ENCODE assay signal across 9 cellular contexts in the genomic region with DNA sequence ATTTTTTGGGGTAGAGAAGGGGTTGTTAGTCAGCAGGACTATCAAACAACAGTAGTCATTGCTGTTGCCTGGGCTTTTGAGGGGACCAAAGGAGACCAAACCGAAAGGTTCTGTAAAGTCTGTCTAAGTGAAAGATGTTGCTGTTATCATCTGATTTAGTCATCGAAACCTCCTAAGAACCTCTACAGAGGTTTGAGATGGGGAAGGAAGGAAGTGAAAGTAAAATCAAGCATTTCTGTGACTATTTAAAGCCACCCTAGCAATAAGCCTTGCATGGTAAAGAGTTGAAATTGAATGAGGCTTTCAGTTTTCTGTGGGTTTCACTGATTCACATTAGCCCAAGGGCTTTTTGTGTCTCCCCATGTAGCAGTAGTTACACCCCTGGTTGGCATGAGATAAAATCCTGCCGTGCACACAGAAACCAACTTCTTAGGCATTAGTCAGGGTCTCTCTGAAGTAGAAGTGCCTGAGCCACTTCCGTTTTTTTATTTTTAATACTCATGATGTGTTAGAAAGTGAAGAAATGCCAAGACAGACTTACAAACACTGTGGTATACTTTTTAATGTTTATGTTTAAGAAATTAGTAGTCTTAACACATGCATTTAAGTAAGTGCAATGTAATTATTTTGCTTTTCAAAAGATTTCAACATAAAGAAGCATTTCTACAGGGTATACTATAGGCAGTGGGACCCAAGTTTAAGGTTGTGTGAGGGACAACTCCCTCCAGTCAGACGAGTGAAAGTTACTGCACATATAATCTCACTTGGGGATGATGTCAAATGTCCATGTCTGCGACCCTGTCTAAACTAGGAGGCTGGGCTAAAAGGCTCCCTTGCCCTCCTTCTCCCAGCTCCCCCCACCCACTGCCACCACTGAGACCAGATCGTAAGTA. TPM values are rescaled to one million over a fixed set of nuclear protein-coding genes. Genes with fewer than 3 reads are reported as not detected.
DNase-seq lines count a peak whose midpoint lies in the region; ATAC-seq, FAIRE-seq and TF ChIP-seq lines count a peak whose summit lies in the region.
"Had no signal": no experiment of that assay in that cellular context is flagged by ENCODE, and none has a peak within 500 bp of the region (broad histone marks: within the 10 kb centered on the region; RNA-seq: fewer than 3 reads in every experiment).

No MANE protein-coding gene starts in this region.

- peaks cover 49% of the 10 kb centered on the region for H3K27me3 Mint-ChIP-seq in T-helper 2 cell treated with Interferon-gamma antibody and Interleukin-4, amounts not matched to agents 5 μg/mL and 100 μg/mL, for 36 hours (ENCODE audit: low read depth)

- no peaks in the 10 kb centered on the region for H3K36me3 ChIP-seq in K562 (ENCODE audit: control insufficient read depth, insufficient read depth, low read length)
- H3K36me3 ChIP-seq in neuron (ENCODE audit: insufficient read depth, low read length): no peaks in the 10 kb centered on the region
- H3K36me3 ChIP-seq in uterus: no peaks in the 10 kb centered on the region

- no peak overlapping the region for H3K4me3 ChIP-seq in K562
- H3K4me3 ChIP-seq in neuron (ENCODE audit: low read length): no peak overlapping the region
- H3K4me3 ChIP-seq in uterus: no peak overlapping the region

- peak overlapping the region; percentile 81 for H3K4me3 Mint-ChIP-seq in T-helper 2 cell treated with Interferon-gamma antibody and Interleukin-4, amounts not matched to agents 5 μg/mL and 100 μg/mL, for 36 hours

- no peaks in the 10 kb centered on the region; a peak in 1 of 5 replicates for H3K27me3 ChIP-seq in K562 (ENCODE audit: control insufficient read depth in 2 of 2, insufficient read depth in 2 of 2, low read length in 2 of 2)
- no peaks in the 10 kb centered on the region for H3K27me3 ChIP-seq in neuron (ENCODE audit: insufficient read depth, low read length)
- H3K27me3 ChIP-seq in uterus: no peaks in the 10 kb centered on the region

- H3K9me1 ChIP-seq in K562 (ENCODE audit: control insufficient read depth, insufficient read depth, low read length): no peaks in the 10 kb centered on the region

- intact Hi-C loops in K562 (cut with micrococcal nuclease) (no loop called here), uterus (cut with DNase I; ENCODE audit: low total_unique reads) (no loop called here)

- H3K9me3 Mint-ChIP-seq in T-helper 2 cell treated with Interferon-gamma antibody and Interleukin-4, amounts not matched to agents 5 μg/mL and 100 μg/mL, for 36 hours: no peaks in the 10 kb centered on the region

- H2AFZ ChIP-seq in K562 (ENCODE audit: low read depth, low read length) (no peak overlapping the region), neuron (ENCODE audit: low read depth, low read length) (peak overlapping the region; percentile 9)

- CTCF ChIA-PET in K562 (lab: Yijun Ruan, JAX; ENCODE audit: low intra/inter-chr PET ratio): no interaction called here

- DNase-seq in SKM-1 treated with dmso at 0.1 percent for 144 hours (lab: John Stamatoyannopoulos, UW; ENCODE audit: unreplicated experiment) (peak; percentile 25), SKM-1 (lab: John Stamatoyannopoulos, UW; ENCODE audit: unreplicated experiment) (no peak), K562 (ENCODE audit: extremely low read depth in 1 of 4, low spot score in 3 of 4) (no peak), uterus (no peak), NCI-H82 (lab: John Stamatoyannopoulos, UW) (no peak)
- DNase-seq in T-helper 2 cell treated with Interferon-gamma antibody and Interleukin-4, amounts not matched to agents 5 μg/mL and 100 μg/mL, for 36 hours (ENCODE audit: low spot score): peak; percentile 76

- peaks cover 40% of the 10 kb centered on the region for H3K4me1 Mint-ChIP-seq in T-helper 2 cell treated with Interferon-gamma antibody and Interleukin-4, amounts not matched to agents 5 μg/mL and 100 μg/mL, for 36 hours (ENCODE audit: low read depth)

- no peak overlapping the region for H3K27ac ChIP-seq in K562 (ENCODE audit: extremely low read depth, low read depth, low read length)
- H3K27ac ChIP-seq in uterus: no peak overlapping the region

- TF ChIP-seq EP300 in K562 (IDR thresholded peaks at IDR 0.05; ENCODE audit: low read length): no peak

- TF ChIP-seq POLR2A in K562 (conservative IDR thresholded peaks at IDR 0.05): no peak
- no peak for TF ChIP-seq POLR2A in uterus (IDR thresholded peaks at IDR 0.05)

- BruUV-seq in K562 (replicated peaks; lab: Mats Ljungman, UMichigan): no TSS peak

- in situ Hi-C loops in K562 (cut with MboI): no loop called here

- POLR2A ChIA-PET in K562 (lab: Yijun Ruan, JAX): no interaction called here

- no peak for FAIRE-seq in K562 (lab: Jason Lieb, UNC)
- FAIRE-seq: A204.1 had no signal

- no peaks in the 10 kb centered on the region for H4K20me1 ChIP-seq in K562 (replicated peaks; ENCODE audit: control insufficient read depth, insufficient read depth, low read length)

- H3K4me2 ChIP-seq in K562 (ENCODE audit: insufficient read depth, low read length): no peak overlapping the region

- H3K4me1 ChIP-seq in K562 (replicated peaks in 1 of 2; ENCODE audit: control insufficient read depth in 2 of 2, insufficient read depth in 2 of 2, low read length in 2 of 2) (no peaks in the 10 kb centered on the region), neuron (ENCODE audit: insufficient read depth, low read length) (peaks cover 19% of the 10 kb centered on the region), uterus (no peaks in the 10 kb centered on the region)

- ATAC-seq in HG03175 (IDR thresholded peaks at IDR 0.05; ENCODE audit: unreplicated experiment) (peak; percentile 97), K562 (no peak)

- TF ChIP-seq RAD21 in K562 (CRISPR knock-in tag; conservative IDR thresholded peaks at IDR 0.05 in 1 of 2, IDR thresholded peaks at IDR 0.05 in 1 of 2): no peak

- 1% methylated on average over 7 of the region's 7 CpGs for WGBS in K562 (ENCODE audit: insufficient coverage, low coverage, missing lambda C conversion rate)

- no peak overlapping the region for H3K9ac ChIP-seq in K562 (ENCODE audit: insufficient read depth in 1 of 2, low read depth in 2 of 2, low read length in 2 of 2)

- H3K9me3 ChIP-seq in K562 (replicated peaks; ENCODE audit: control insufficient read depth, insufficient read depth, low read depth, low read length) (no peaks in the 10 kb centered on the region), neuron (ENCODE audit: low read length) (peaks cover 2% of the 10 kb centered on the region), uterus (no peaks in the 10 kb centered on the region)

- no peaks in the 10 kb centered on the region for H3K36me3 Mint-ChIP-seq in T-helper 2 cell treated with Interferon-gamma antibody and Interleukin-4, amounts not matched to agents 5 μg/mL and 100 μg/mL, for 36 hours (ENCODE audit: low read depth)

- no peaks in the 10 kb centered on the region for H3K79me2 ChIP-seq in K562 (ENCODE audit: control insufficient read depth, insufficient read depth, low read length)

- H3K27ac Mint-ChIP-seq in T-helper 2 cell treated with Interferon-gamma antibody and Interleukin-4, amounts not matched to agents 5 μg/mL and 100 μg/mL, for 36 hours: peak overlapping the region; percentile 72

- TF ChIP-seq CTCF in K562 (IDR thresholded peaks at IDR 0.05 in 2 of 3, conservative IDR thresholded peaks at IDR 0.05 in 1 of 3; ENCODE audit: insufficient read depth in 2 of 3, low read depth in 1 of 3, low read length in 3 of 3) (no peak), uterus (IDR thresholded peaks at IDR 0.05) (no peak)

TF ChIP-seq in K562, 482 proteins besides CTCF, POLR2A, EP300 and RAD21:
- TF ChIP-seq SPI1 (IDR thresholded peaks at IDR 0.05; ENCODE audit: borderline replicate concordance, low read depth, low read length) (peak; percentile 56; the same call in 1 of the 2 replicates), HDGF (IDR thresholded peaks at IDR 0.05) (no peak), ZNF445 (CRISPR knock-in tag; IDR thresholded peaks at IDR 0.05; ENCODE audit: low read depth) (no peak)

RNA-seq across cellular contexts. Expression of gene DYRK2, which starts 50.4 kb away (rescaled TPM):
- total RNA-seq in K562 (2011; cell fraction: chromatin; rRNA removed; ENCODE audit: low replicate concordance): 15.4 and 18.1 TPM in 2 replicates
- 7.0 and 8.2 TPM in 2 replicates for total RNA-seq in K562 (2011; cell fraction: nucleolus; rRNA removed)
- total RNA-seq in K562 (2011; cell fraction: nucleoplasm; rRNA removed): 12.1 and 19.5 TPM in 2 replicates
- total RNA-seq in K562 (2014; rRNA removed): 8.9 and 9.3 TPM in 2 replicates
- 7.7 and 8.3 TPM in 2 replicates for total RNA-seq in K562 (2014; rRNA removed; fragmentation: Illumina TruSeq; extraction: Trizol)
- 7.6 and 8.4 TPM in 2 replicates for total RNA-seq in K562 (2015; rRNA removed; fragmentation: Illumina TruSeq; extraction: Trizol)
- 15.1 and 15.4 TPM in 2 replicates for total RNA-seq in K562 (2021)
- 12.5 TPM in 2 replicates for polyA plus RNA-seq in K562 (2011; rRNA removed)
- polyA plus RNA-seq in K562 (2011; cell fraction: cytosol; rRNA removed): 8.7 and 10.3 TPM in 2 replicates
- polyA plus RNA-seq in K562 (2011; cell fraction: nucleus; rRNA removed): 11.8 and 13.0 TPM in 2 replicates
- polyA plus RNA-seq in K562 (2012): 4.8 and 6.6 TPM in 2 replicates
- polyA plus RNA-seq in K562 (2014; fragmentation: Illumina TruSeq; extraction: Trizol): 7.5 and 7.9 TPM in 2 replicates
- 1 to 10 TPM; 1.7 to 1.8 TPM for polyA plus RNA-seq in K562 (2014; fragmentation: Nextera tagmentation; extraction: Ambion mirVana)
- polyA plus RNA-seq in K562 (2014; rRNA removed): 7.8 and 8.9 TPM in 2 replicates
- 30.0 and 36.5 TPM in 2 replicates for polyA minus RNA-seq in K562 (2011; rRNA and poly(A)+ RNA removed)
- 11.6 and 14.4 TPM in 2 replicates for polyA minus RNA-seq in K562 (2011; cell fraction: cytosol; rRNA and poly(A)+ RNA removed)
- 10.8 and 18.7 TPM in 2 replicates for polyA minus RNA-seq in K562 (2011; cell fraction: nucleus; rRNA and poly(A)+ RNA removed)
- total RNA-seq in uterus: 10 to 100 TPM; 21.5 to 59.7 (median 34.7) TPM

Comparison
In these comparisons a context has a peak if more than half of its experiments do, and no peak if none do; other contexts are left out.
1. DNase-seq: peak in SKM-1 treated with dmso at 0.1 percent for 144 hours (single experiment) and T-helper 2 cell treated with Interferon-gamma antibody and Interleukin-4, amounts not matched to agents 5 μg/mL and 100 μg/mL, for 36 hours (single experiment); none in SKM-1 (single experiment), K562 (0 of 4), uterus (0 of 2) and NCI-H82 (single experiment).